In the genomic region with DNA sequence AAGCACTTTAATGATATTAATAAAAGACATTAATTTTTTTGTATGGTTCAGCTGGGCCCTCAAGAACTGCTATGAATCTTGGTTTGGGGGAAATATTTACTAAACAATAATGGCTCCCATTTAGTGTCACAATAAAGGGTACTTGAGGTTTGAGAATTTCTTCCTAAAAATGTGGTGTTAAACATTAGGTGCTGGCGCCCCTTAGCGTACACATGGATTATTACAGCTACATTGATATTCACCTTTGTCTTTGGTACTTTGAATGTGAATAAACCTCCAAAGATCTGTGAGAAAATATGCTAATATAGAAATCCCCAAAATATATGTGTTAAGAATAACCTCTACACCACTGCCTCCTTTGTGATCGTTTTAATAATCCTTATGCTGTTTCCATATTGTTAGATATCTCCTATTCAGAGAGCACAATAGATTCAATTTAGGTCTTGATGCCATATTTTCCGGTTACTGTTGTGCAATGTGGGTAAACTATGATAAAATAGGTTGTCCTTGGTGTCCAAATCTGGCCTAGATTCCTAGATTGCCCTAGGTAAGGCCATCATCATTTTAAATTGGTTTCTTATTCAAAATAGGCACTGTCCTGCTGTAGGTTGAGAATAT, we compare ENCODE assay signal across 8 cellular contexts.
DNase-seq lines count a peak whose midpoint lies in the region; TF ChIP-seq lines count a peak whose summit lies in the region.

No MANE protein-coding gene starts in this region.

- H3K9me3 ChIP-seq in SK-N-SH, result no peaks in the 10 kb centered on the region
- no peaks in the 10 kb centered on the region for H3K9me3 ChIP-seq in smooth muscle cell (replicated peaks; ENCODE audit: low read depth)

- peaks cover 8% of the 10 kb centered on the region for H3F3A ChIP-seq in SK-N-SH (replicated peaks; ENCODE audit: insufficient read depth)
- no peaks in the 10 kb centered on the region for H3F3A ChIP-seq in smooth muscle cell (ENCODE audit: low read depth)

- H3K4me1 ChIP-seq in SK-N-SH (ENCODE audit: control insufficient read depth in 1 of 2, insufficient read depth in 2 of 2, low read depth in 1 of 2, low read length in 1 of 2), result no peaks in the 10 kb centered on the region
- H3K4me1 ChIP-seq in smooth muscle cell (ENCODE audit: low read depth), result peaks cover 3% of the 10 kb centered on the region

- H3K4me3 Mint-ChIP-seq in Calu3 (ENCODE audit: low read depth, unreplicated experiment), result no peak overlapping the region

- H2AFZ ChIP-seq in SK-N-SH (ENCODE audit: low read depth) (no peak overlapping the region), smooth muscle cell (ENCODE audit: low read depth) (no peak overlapping the region)

- no TSS peak for BruUV-seq in Calu3 (replicated peaks; lab: Mats Ljungman, UMichigan)

- POLR2A ChIA-PET in SK-N-SH (lab: Yijun Ruan, JAX), result no interaction called here

- no peaks in the 10 kb centered on the region for H3K9me2 ChIP-seq in SK-N-SH

- peak; percentile 96 for TF ChIP-seq RAD21 in SK-N-SH (IDR thresholded peaks at IDR 0.05; ENCODE audit: low read length)

- WGBS in SK-N-SH (ENCODE audit: low lambda C conversion rate), result 24% methylated on average over 4 of the region's 4 CpGs
- WGBS in smooth muscle cell (ENCODE audit: low lambda C conversion rate), result 21% methylated on average over 4 of the region's 4 CpGs

- H4K20me1 ChIP-seq in SK-N-SH (ENCODE audit: insufficient read depth), result no peaks in the 10 kb centered on the region
- H4K20me1 ChIP-seq in smooth muscle cell (ENCODE audit: low read depth), result no peaks in the 10 kb centered on the region

- H3K27ac ChIP-seq in SK-N-SH (ENCODE audit: low read depth in 2 of 2, low read length in 1 of 2), result no peak overlapping the region
- H3K27ac ChIP-seq in smooth muscle cell (ENCODE audit: low read depth), result no peak overlapping the region

- DNase-seq in Calu3, result peak; percentile 29
- peak; percentile 28 for DNase-seq in GM20000 (ENCODE audit: low spot score)
- DNase-seq in NCI-H1105 (lab: John Stamatoyannopoulos, UW), result peak; percentile 67
- peak; percentile 65 for DNase-seq in SK-N-SH
- DNase-seq in foreskin fibroblast, result peak; percentile 26 to 75
- DNase-seq in smooth muscle cell (lab: John Stamatoyannopoulos, UW; ENCODE audit: unreplicated experiment), result no peak
- DNase-seq in stimulated activated CD4-positive, alpha-beta T cell treated with anti-CD3 and anti-CD28 coated beads, Interleukin-4, amount 100 ng/mL, for 4 hours, result no peak
- no peak for DNase-seq in occipital lobe (lab: John Stamatoyannopoulos, UW)

- intact Hi-C loops in Calu3 (cut with micrococcal nuclease; ENCODE audit: unreplicated experiment), result loop anchor here (1.0 to 5.0 kb wide), 3 partner anchors 122 to 561 kb away; no protein-coding TSS in a partner anchor

- H3K27me3 ChIP-seq in SK-N-SH (ENCODE audit: insufficient read depth) (no peaks in the 10 kb centered on the region), smooth muscle cell (ENCODE audit: low read depth) (no peaks in the 10 kb centered on the region)

- H3K4me2 ChIP-seq in SK-N-SH (no peak overlapping the region), smooth muscle cell (no peak overlapping the region)

- no peaks in the 10 kb centered on the region for H3K36me3 Mint-ChIP-seq in Calu3 (ENCODE audit: insufficient read depth, unreplicated experiment)

- TF ChIP-seq EP300 in SK-N-SH (IDR thresholded peaks at IDR 0.05; ENCODE audit: borderline replicate concordance in 1 of 2, low read depth in 1 of 2, low read length in 1 of 2), result 0 out of 4 replicates have a peak, but pooled peaks of 1 of the 2 experiments have one; percentile 6

- H3K79me2 ChIP-seq in SK-N-SH (ENCODE audit: insufficient read depth) (no peaks in the 10 kb centered on the region), smooth muscle cell (ENCODE audit: low read depth) (no peaks in the 10 kb centered on the region)

- H3K9ac ChIP-seq in SK-N-SH, result no peak overlapping the region
- no peak overlapping the region for H3K9ac ChIP-seq in smooth muscle cell (ENCODE audit: low read depth)

- CTCF ChIA-PET in Calu3 (lab: Charles Lee), result interaction anchor here (0.6 to 0.8 kb wide), 2 partner anchors 371 to 372 kb away, joined by 3 to 10 read pairs; no protein-coding TSS in a partner anchor
- CTCF ChIA-PET in SK-N-SH (lab: Yijun Ruan, JAX), result interaction anchor here (0.6 to 7.5 kb wide), 79 partner anchors 8 to 1136 kb away, joined by 3 to 82 read pairs (median 4); a partner anchor contains a TSS

- no peak overlapping the region for H3K27ac Mint-ChIP-seq in Calu3 (ENCODE audit: unreplicated experiment)

- H3K36me3 ChIP-seq in SK-N-SH (replicated peaks in 1 of 2; ENCODE audit: control insufficient read depth in 1 of 2, insufficient read depth in 2 of 2, low read length in 1 of 2), result no peaks in the 10 kb centered on the region
- no peaks in the 10 kb centered on the region for H3K36me3 ChIP-seq in smooth muscle cell (ENCODE audit: low read depth)

- H3K27me3 Mint-ChIP-seq in Calu3 (ENCODE audit: unreplicated experiment), result no peaks in the 10 kb centered on the region

- no peaks in the 10 kb centered on the region for H3K4me1 Mint-ChIP-seq in Calu3 (ENCODE audit: low read depth, unreplicated experiment)

- TF ChIP-seq CTCF in Calu3 (IDR thresholded peaks at IDR 0.05; ENCODE audit: unreplicated experiment), result no peak
- TF ChIP-seq CTCF in GM20000 (IDR thresholded peaks at IDR 0.05; ENCODE audit: extremely low read depth, missing control alignments), result peak; percentile 49
- TF ChIP-seq CTCF in SK-N-SH (IDR thresholded peaks at IDR 0.05), result peak; percentile 99
- peak; percentile 58 for TF ChIP-seq CTCF in foreskin fibroblast (IDR thresholded peaks at IDR 0.05; ENCODE audit: low read depth, low read length)
- peak; percentile 81 for TF ChIP-seq CTCF in smooth muscle cell (IDR thresholded peaks at IDR 0.05; ENCODE audit: borderline replicate concordance, insufficient read depth, poor library complexity, severe bottlenecking)

- H3K4me3 ChIP-seq in SK-N-SH (ENCODE audit: low read depth in 2 of 2, low read length in 1 of 2) (no peak overlapping the region; a peak in 1 of 4 replicates), foreskin fibroblast (ENCODE audit: low read depth in 1 of 2, low read length in 2 of 2) (no peak overlapping the region), smooth muscle cell (no peak overlapping the region)

- no peaks in the 10 kb centered on the region for H3K9me3 Mint-ChIP-seq in Calu3 (ENCODE audit: low read depth, unreplicated experiment)

TF ChIP-seq in SK-N-SH, 30 proteins besides CTCF, POLR2A, EP300 and RAD21:
- TF ChIP-seq SIN3A (IDR thresholded peaks at IDR 0.05; ENCODE audit: borderline replicate concordance, low read depth, low read length) (no peak), SMC3 (IDR thresholded peaks at IDR 0.05; ENCODE audit: low read depth, low read length) (peak; percentile 84), ELF1 (IDR thresholded peaks at IDR 0.05) (no peak)
- TF ChIP-seq, protein P1, sequence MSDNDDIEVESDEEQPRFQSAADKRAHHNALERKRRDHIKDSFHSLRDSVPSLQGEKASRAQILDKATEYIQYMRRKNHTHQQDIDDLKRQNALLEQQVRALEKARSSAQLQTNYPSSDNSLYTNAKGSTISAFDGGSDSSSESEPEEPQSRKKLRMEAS (IDR thresholded peaks at IDR 0.05; ENCODE audit: low read depth), result no peak

Comparison
In these comparisons a context has a peak if more than half of its experiments do, and no peak if none do; other contexts are left out.
1. DNase-seq: peak in Calu3 (single experiment), GM20000 (single experiment), NCI-H1105 (single experiment), SK-N-SH (single experiment) and foreskin fibroblast (2 of 2); none in smooth muscle cell (single experiment), stimulated activated CD4-positive, alpha-beta T cell treated with anti-CD3 and anti-CD28 coated beads, Interleukin-4, amount 100 ng/mL, for 4 hours (0 of 2) and occipital lobe (single experiment).